In genomic region chr2:85602476-85603234, GRCh38 we compare ENCODE assay signal across 8 cellular contexts. TPM values are rescaled to one million over a fixed set of nuclear protein-coding genes. Genes with fewer than 3 reads are reported as not detected.
A peak's percentile ranks its signal among the peaks of the same experiment; 100 is the strongest.
DNase-seq lines count a peak whose midpoint lies in the region; ATAC-seq, FAIRE-seq and TF ChIP-seq lines count a peak whose summit lies in the region.

TSS of gene TMEM150A (minus strand) at chr2:85602698. CDS start at chr2:85601948, 750 bp downstream.

- H2AFZ ChIP-seq in mammary epithelial cell (ENCODE audit: low read depth, low read length), result peak within 1 kb of the TSS; percentile 95

- no peaks in the 10 kb centered on the region for H3K27me3 ChIP-seq in WERI-Rb-1 (ENCODE audit: insufficient read depth, low read depth, severe bottlenecking)
- H3K27me3 ChIP-seq in mammary epithelial cell (ENCODE audit: insufficient read depth, low read length), result no peaks in the 10 kb centered on the region
- H3K27me3 ChIP-seq in small intestine (ENCODE audit: control insufficient read depth in 2 of 2, insufficient read depth in 2 of 2, low read length in 2 of 2), result no peaks in the 10 kb centered on the region

- H3K4me3 ChIP-seq in WERI-Rb-1 (ENCODE audit: low read depth, low read length) (peak within 1 kb of the TSS; percentile 56), mammary epithelial cell (replicated peaks in 1 of 3; ENCODE audit: insufficient read depth in 1 of 3, low read depth in 2 of 3, low read length in 3 of 3) (peak within 1 kb of the TSS; percentile 69 to 94 (median 74)), small intestine (ENCODE audit: low read depth in 1 of 2, low read length in 2 of 2) (peak within 1 kb of the TSS; percentile 69 to 73)

- no peak for FAIRE-seq in small intestine (lab: Jason Lieb, UNC)

- TF ChIP-seq CTCF in WERI-Rb-1 (IDR thresholded peaks at IDR 0.05; ENCODE audit: low read depth, low read length) (peak; percentile 16; the same call in 1 of the 2 replicates), mammary epithelial cell (conservative IDR thresholded peaks at IDR 0.05 in 1 of 2, IDR thresholded peaks at IDR 0.05 in 1 of 2; ENCODE audit: extremely low read depth in 1 of 2, insufficient read depth in 1 of 2, low read depth in 1 of 2, low read length in 2 of 2) (peak in 1 of 2 donors; percentile 38)

- intact Hi-C loops in mammary epithelial cell (cut with micrococcal nuclease), result loop anchor here (1.0 to 5.0 kb wide), 4 partner anchors 10 to 250 kb away; partner anchors contain the start of genes C2orf68, ELMOD3, GGCX and RETSAT

- H3K36me3 ChIP-seq in WERI-Rb-1 (peaks cover 11% of the 10 kb centered on the region), mammary epithelial cell (ENCODE audit: insufficient read depth, low read length) (no peaks in the 10 kb centered on the region), small intestine (ENCODE audit: control insufficient read depth in 2 of 2, insufficient read depth in 2 of 2, low read length in 2 of 2) (peaks cover under 1 to 9% of the 10 kb centered on the region in 2 donors)

- H3K4me2 ChIP-seq in mammary epithelial cell (ENCODE audit: insufficient read depth, low read depth, low read length), result peak within 1 kb of the TSS; percentile 93

- DNase-seq in A172 (ENCODE audit: low spot score) (peak; percentile 70), NCI-H2171 treated with DMSO at 0.1 percent for 48 hours (lab: John Stamatoyannopoulos, UW) (peak; percentile 75), WERI-Rb-1 (peak; percentile 91), mammary epithelial cell (peak; percentile 90), iPS-NIHi11 (ENCODE audit: low spot score) (peak; percentile 94), small intestine (peak; percentile 94)

- WGBS in mammary epithelial cell (ENCODE audit: low coverage, missing lambda C conversion rate), result 2% methylated on average over 19 of the region's 73 CpGs
- WGBS in small intestine, 3 donors, result 0 to 1% (median 0%) methylated on average over 48 to 73 of the region's 73 CpGs

- CTCF ChIA-PET in mammary epithelial cell (lab: Charles Lee; ENCODE audit: low non-redundant PET), result no interaction called here

- ATAC-seq in GM18517 (IDR thresholded peaks at IDR 0.05; ENCODE audit: unreplicated experiment), result peak; percentile 88
- ATAC-seq in HG03025 (IDR thresholded peaks at IDR 0.05; ENCODE audit: low FRiP score, unreplicated experiment), result peak; percentile 88

- in situ Hi-C loops in mammary epithelial cell (cut with MboI; ENCODE audit: low sequenced_read_pairs in 2 of 2), result no loop called here

- H3K4me1 ChIP-seq in mammary epithelial cell (ENCODE audit: insufficient read depth, low read length) (peaks cover 22% of the 10 kb centered on the region), small intestine (ENCODE audit: control insufficient read depth in 2 of 2, insufficient read depth in 1 of 2, low read depth in 1 of 2, low read length in 1 of 2) (peaks cover 2 to 4% of the 10 kb centered on the region in 2 donors)

- peaks cover 19% of the 10 kb centered on the region for H3K79me2 ChIP-seq in mammary epithelial cell (ENCODE audit: insufficient read depth, low read length)

- no peak within 1 kb of the TSS for H3K27ac ChIP-seq in WERI-Rb-1
- H3K27ac ChIP-seq in mammary epithelial cell (ENCODE audit: insufficient read depth, low read depth, low read length), result peak within 1 kb of the TSS; percentile 11
- peak within 1 kb of the TSS; percentile 49 to 73 for H3K27ac ChIP-seq in small intestine (ENCODE audit: low read depth in 1 of 2, low read length in 1 of 2)

- BruUV-seq in mammary epithelial cell (replicated peaks; lab: Mats Ljungman, UMichigan), result TSS peak; percentile 20

- no peaks in the 10 kb centered on the region for H4K20me1 ChIP-seq in mammary epithelial cell (ENCODE audit: insufficient read depth, low read length)

- dilution Hi-C loops in mammary epithelial cell (cut with HindIII; ENCODE audit: low sequenced_read_pairs), result loop anchor here (5.0 kb wide), 1 partner anchor 105 kb away; no protein-coding TSS in a partner anchor

- peak within 1 kb of the TSS; percentile 68 for H3K9ac ChIP-seq in mammary epithelial cell (ENCODE audit: insufficient read depth, low read length)

- H3K9me3 ChIP-seq in WERI-Rb-1 (ENCODE audit: severe bottlenecking) (no peaks in the 10 kb centered on the region), mammary epithelial cell (replicated peaks; ENCODE audit: insufficient read depth, low read length) (no peaks in the 10 kb centered on the region), small intestine (ENCODE audit: control insufficient read depth, low read depth) (no peaks in the 10 kb centered on the region)

RNA-seq across cellular contexts. Expression of gene TMEM150A, which starts in this region (rescaled TPM):
- total RNA-seq in A172 (2014; rRNA removed; shearing (Covaris generic)), result 9.8 and 11.7 TPM in 2 replicates
- total RNA-seq in mammary epithelial cell, result 10 to 100 TPM; 12.5 to 14.2 TPM
- polyA plus RNA-seq in mammary epithelial cell (11.4 TPM), small intestine (10 to 100 TPM; 12.5 to 40.0 (median 22.4) TPM)
- polyA minus RNA-seq in mammary epithelial cell, result 19.7 TPM
